In genomic region chrX:16177260-16177659, GRCh38 we compare ENCODE assay signal across 26 cellular contexts. TPM values are rescaled to one million over a fixed set of nuclear protein-coding genes. Genes with fewer than 3 reads are reported as not detected.
"Had no signal": no experiment of that assay in that cellular context is flagged by ENCODE, and none has a peak within 500 bp of the region (broad histone marks: within the 10 kb centered on the region; RNA-seq: fewer than 3 reads in every experiment).

No MANE protein-coding gene starts in this region.

- H3K4me1 Mint-ChIP-seq: natural killer cell, neural crest cell had no signal

- H3K27ac Mint-ChIP-seq: mesothelial cell of epicardium, natural killer cell had no signal

- H3K27me3 ChIP-seq: spleen, stomach had no signal

- DNase-seq: cortex of kidney; dorsolateral prefrontal cortex; effector CD8-positive, alpha-beta T cell; heart left ventricle; hippocampal formation; kidney glomerular epithelial cell; natural killer cell; posterior cingulate gyrus; spleen; stimulated activated naive CD4-positive, alpha-beta T cell; stomach; substantia nigra; trophoblast cell had no signal

- H3K27ac ChIP-seq: dorsolateral prefrontal cortex, heart left ventricle, spleen, stomach had no signal

- H3K4me3 Mint-ChIP-seq: mesothelial cell of epicardium, natural killer cell, neural crest cell had no signal

- H3K36me3 Mint-ChIP-seq: mesothelial cell of epicardium, natural killer cell had no signal

- H3K4me3 ChIP-seq: dorsolateral prefrontal cortex, heart left ventricle, spleen, stomach had no signal

- ATAC-seq: esophagus mucosa, heart left ventricle, natural killer cell, sciatic nerve had no signal

- H3K36me3 ChIP-seq: heart left ventricle, spleen, stomach had no signal

- H3K9me3 Mint-ChIP-seq: mesothelial cell of epicardium, natural killer cell had no signal

- H3K4me1 ChIP-seq: heart left ventricle, spleen, stomach had no signal

- H3K9me3 ChIP-seq: spleen, stomach had no signal

RNA-seq across cellular contexts. Expression of gene MAGEB17, which starts 10.0 kb away (rescaled TPM):
- total RNA-seq: esophagus mucosa, fibroblast of lung, frontal cortex, liver, mesothelial cell of epicardium, mucosa of gallbladder, myocyte, natural killer cell, neural crest cell, osteocyte, pulmonary artery endothelial cell, sciatic nerve, skeletal muscle tissue, stomach, urinary bladder had no signal
- polyA plus RNA-seq: liver, urinary bladder had no signal

RNA-seq across cellular contexts. Expression of gene GRPR, which starts 53.9 kb away (rescaled TPM):
- total RNA-seq: esophagus mucosa, mucosa of gallbladder had no signal
- polyA plus RNA-seq: liver had no signal
